In the genomic region with DNA sequence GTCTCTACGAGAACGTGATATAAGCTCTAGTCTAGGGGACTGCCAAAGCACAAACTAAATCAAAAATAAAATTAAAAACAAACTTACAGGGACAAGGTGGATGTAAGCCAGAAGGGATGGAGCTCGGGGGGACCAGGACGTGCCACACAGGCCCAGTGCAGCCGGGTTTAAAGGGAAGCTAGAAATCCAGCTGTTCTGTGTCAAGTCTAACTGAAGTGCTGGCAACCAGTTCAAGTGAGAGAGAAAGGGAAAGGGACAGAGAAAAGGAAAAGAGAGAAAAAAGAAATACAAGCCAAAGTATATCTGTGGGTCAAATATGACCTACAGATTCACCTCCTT, we compare ENCODE assay signal across 1 cellular context.
TF ChIP-seq lines count a peak whose summit lies in the region.

No MANE protein-coding gene starts in this region.

TF ChIP-seq in H1, 55 proteins besides CTCF, POLR2A, EP300 and RAD21:
- TF ChIP-seq SUZ12 (IDR thresholded peaks at IDR 0.05; ENCODE audit: low read length) (no peak), ZNF274 (IDR thresholded peaks at IDR 0.05; ENCODE audit: borderline replicate concordance, extremely low read depth, low read length) (no peak), NANOG (IDR thresholded peaks at IDR 0.05; ENCODE audit: insufficient read depth, low read depth, low read length, poor library complexity, severe bottlenecking) (no peak), SIRT6 (IDR thresholded peaks at IDR 0.05; ENCODE audit: low read length) (no peak), GTF2F1 (IDR thresholded peaks at IDR 0.05; ENCODE audit: borderline replicate concordance, low read depth, low read length) (no peak), TBP (IDR thresholded peaks at IDR 0.05; ENCODE audit: low read depth, low read length) (no peak), BACH1 (IDR thresholded peaks at IDR 0.05; ENCODE audit: low read length) (no peak), TAF7 (optimal IDR thresholded peaks at IDR 0.05; ENCODE audit: borderline replicate concordance, low read depth, low read length) (no peak), ASH2L (IDR thresholded peaks at IDR 0.05; ENCODE audit: low read length) (no peak), SP1 (IDR thresholded peaks at IDR 0.05; ENCODE audit: low read depth, low read length) (no peak), SP4 (IDR thresholded peaks at IDR 0.05; ENCODE audit: low read length) (no peak), EZH2 (IDR thresholded peaks at IDR 0.05; ENCODE audit: low read depth, low read length, severe bottlenecking) (no peak), FOSL1 (IDR thresholded peaks at IDR 0.05; ENCODE audit: insufficient read depth, low read depth, low read length) (no peak), JUND (IDR thresholded peaks at IDR 0.05; ENCODE audit: low read length) (no peak)
